ENCODE assay signal across 8 cellular contexts in genomic region chr14:77097689-77098469, GRCh38. TPM values are rescaled to one million over a fixed set of nuclear protein-coding genes. Genes with fewer than 3 reads are reported as not detected.
A peak's percentile ranks its signal among the peaks of the same experiment; 100 is the strongest.
DNase-seq lines count a peak whose midpoint lies in the region; ATAC-seq and TF ChIP-seq lines count a peak whose summit lies in the region.

CIPC (plus strand) TSS chr14:77098258; CDS start chr14:77105709, 7,451 bp downstream.

- peak; percentile 88 for ATAC-seq in HG02588 (IDR thresholded peaks at IDR 0.05; ENCODE audit: unreplicated experiment)
- peak; percentile 95 for ATAC-seq in SK-N-SH treated with all-trans-retinoic acid at 6 μM for 48 hours

- peak; percentile 55 to 88 for TF ChIP-seq POLR2A in suprapubic skin (IDR thresholded peaks at IDR 0.05)

- TF ChIP-seq EP300 in suprapubic skin (IDR thresholded peaks at IDR 0.05) = no peak

- H3K36me3 Mint-ChIP-seq in activated naive CD4-positive, alpha-beta T cell treated with anti-CD3 and anti-CD28 coated beads, Interleukin-2, amount 50 U/mL, for 24 hours = no peaks in the 10 kb centered on the region

- H3K27me3 Mint-ChIP-seq in activated naive CD4-positive, alpha-beta T cell treated with anti-CD3 and anti-CD28 coated beads, Interleukin-2, amount 50 U/mL, for 24 hours = no peaks in the 10 kb centered on the region

- DNase-seq in GM06990 (ENCODE audit: extremely low read depth, insufficient read length) (peak; percentile 99), NCI-H1092 (lab: John Stamatoyannopoulos, UW) (peak; percentile 99), globus pallidus (ENCODE audit: low spot score) (peak; percentile 99), nucleus accumbens (lab: John Stamatoyannopoulos, UW) (peak; percentile 93 to 100 (median 99)), suprapubic skin (ENCODE audit: low spot score in 2 of 2) (peak; percentile 100)

- H3K9me3 Mint-ChIP-seq in activated naive CD4-positive, alpha-beta T cell treated with anti-CD3 and anti-CD28 coated beads, Interleukin-2, amount 50 U/mL, for 24 hours = no peaks in the 10 kb centered on the region

- H3K4me3 ChIP-seq in GM06990 (replicated peaks; ENCODE audit: low read depth, low read length) (peak within 1 kb of the TSS; percentile 97), suprapubic skin (peak within 1 kb of the TSS; percentile 97)

- H3K27ac Mint-ChIP-seq in activated naive CD4-positive, alpha-beta T cell treated with anti-CD3 and anti-CD28 coated beads, Interleukin-2, amount 50 U/mL, for 24 hours = peak within 1 kb of the TSS; percentile 99

- peak within 1 kb of the TSS; percentile 99 for H3K27ac ChIP-seq in suprapubic skin

- H3K27me3 ChIP-seq in GM06990 (replicated peaks; ENCODE audit: control insufficient read depth, insufficient read depth, low read length) = no peaks in the 10 kb centered on the region
- H3K27me3 ChIP-seq in suprapubic skin = no peaks in the 10 kb centered on the region

- H3K4me1 ChIP-seq in suprapubic skin = peaks cover 68% of the 10 kb centered on the region

- no peak for TF ChIP-seq CTCF in GM06990 (IDR thresholded peaks at IDR 0.05; ENCODE audit: insufficient read depth, low read length, poor library complexity, severe bottlenecking)
- no peak for TF ChIP-seq CTCF in suprapubic skin (IDR thresholded peaks at IDR 0.05)

- H3K36me3 ChIP-seq in GM06990 (ENCODE audit: control insufficient read depth, insufficient read depth, low read length) (no peaks in the 10 kb centered on the region; the same call in 1 of the 2 replicates), suprapubic skin (no peaks in the 10 kb centered on the region)

- H3K4me1 Mint-ChIP-seq in activated naive CD4-positive, alpha-beta T cell treated with anti-CD3 and anti-CD28 coated beads, Interleukin-2, amount 50 U/mL, for 24 hours = peaks cover 43% of the 10 kb centered on the region

- H3K4me3 Mint-ChIP-seq in activated naive CD4-positive, alpha-beta T cell treated with anti-CD3 and anti-CD28 coated beads, Interleukin-2, amount 50 U/mL, for 24 hours = peak within 1 kb of the TSS; percentile 95

- H3K9me3 ChIP-seq in suprapubic skin = no peaks in the 10 kb centered on the region

- under 1% methylated on average over 33 of the region's 84 CpGs for WGBS in suprapubic skin

TF ChIP-seq in SK-N-SH treated with all-trans-retinoic acid at 6 μM for 48 hours, 23 proteins besides CTCF, POLR2A, EP300 and RAD21:
- TF ChIP-seq PATZ1 (CRISPR knock-in tag; IDR thresholded peaks at IDR 0.05; ENCODE audit: borderline replicate concordance) (no peak), ZNF70 (CRISPR knock-in tag; IDR thresholded peaks at IDR 0.05) (no peak), ZFP3 (CRISPR knock-in tag; IDR thresholded peaks at IDR 0.05) (peak; percentile 69; the same call in 1 of the 2 replicates), GLIS3 (CRISPR knock-in tag; IDR thresholded peaks at IDR 0.05) (no peak)

RNA-seq across cellular contexts. Expression of gene CIPC, which starts in this region (rescaled TPM):
- 10 to 100 TPM; 47.2 to 79.0 (median 53.9) TPM for total RNA-seq in suprapubic skin

Comparison
In these comparisons a context has a peak if more than half of its experiments do, and no peak if none do; other contexts are left out.
1. Peak in every context shown above with its lines: DNase-seq, ATAC-seq, H3K4me3 ChIP-seq and H3K27ac ChIP-seq.